Comparison of ENCODE assay signal across 9 cellular contexts in the genomic region with DNA sequence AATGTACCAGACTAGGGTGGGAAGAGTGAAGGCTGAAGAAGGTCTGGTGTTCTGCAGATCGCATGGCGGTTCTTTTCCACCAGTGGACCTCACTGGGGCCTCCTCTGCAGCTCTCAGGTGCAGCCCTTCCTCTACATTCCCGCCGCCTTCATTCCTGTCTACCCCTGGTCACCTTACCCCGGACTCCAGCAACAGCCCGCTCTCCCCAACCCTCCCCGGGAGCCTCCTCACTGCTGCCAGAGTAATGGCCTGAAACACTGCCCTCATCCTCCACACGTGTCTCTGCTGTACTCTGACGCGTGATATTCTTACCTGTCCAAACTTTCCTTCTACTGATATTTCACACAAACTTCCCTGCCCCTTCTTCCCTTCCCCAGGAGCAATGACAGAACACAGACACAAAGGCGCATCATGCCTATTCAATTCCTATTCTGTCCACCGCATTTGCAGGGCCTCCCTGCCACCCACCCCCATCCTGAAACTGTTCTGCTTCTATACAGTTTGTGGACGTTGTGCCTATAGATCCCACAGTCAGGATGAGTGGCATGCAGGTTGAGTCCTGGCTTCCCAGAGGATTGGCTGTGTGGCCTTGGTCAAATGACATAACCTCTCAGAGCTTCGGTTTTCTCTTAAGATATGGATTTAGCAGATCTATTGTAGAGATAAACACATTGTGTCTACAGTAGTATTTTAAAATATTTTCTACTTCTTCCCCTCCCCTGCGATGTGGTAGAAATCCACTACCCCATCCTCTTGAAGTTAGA. TPM values are rescaled to one million over a fixed set of nuclear protein-coding genes. Genes with fewer than 3 reads are reported as not detected.
DNase-seq lines count a peak whose midpoint lies in the region; ATAC-seq, FAIRE-seq and TF ChIP-seq lines count a peak whose summit lies in the region.
"Had no signal": no experiment of that assay in that cellular context is flagged by ENCODE, and none has a peak within 500 bp of the region (broad histone marks: within the 10 kb centered on the region; RNA-seq: fewer than 3 reads in every experiment).

No MANE protein-coding gene starts in this region.

- TF ChIP-seq EP300 in A549 (IDR thresholded peaks at IDR 0.05), result no peak

- POLR2A ChIA-PET in A549 (lab: Yijun Ruan, JAX), result interaction anchor here (1.4 to 2.9 kb wide), 4 partner anchors 8 to 682 kb away, joined by 3 to 17 read pairs (median 8); no protein-coding TSS in a partner anchor
- POLR2A ChIA-PET in naive thymus-derived CD8-positive, alpha-beta T cell (lab: Charles Lee), result no interaction called here

- TF ChIP-seq POLR2A in A549 (IDR thresholded peaks at IDR 0.05; ENCODE audit: low read length), result 0 out of 2 replicates have a peak, but pooled peaks have one; percentile 11

- H3K79me2 ChIP-seq in KMS-11 (ENCODE audit: insufficient read depth, low read depth), result peaks cover 46% of the 10 kb centered on the region

- WGBS in A549 (ENCODE audit: missing lambda C conversion rate), result 89% methylated on average over 15 of the region's 15 CpGs

- H2AFZ ChIP-seq in KMS-11 (ENCODE audit: low read depth), result no peak overlapping the region

- H3K4me2 ChIP-seq in A549 (peak overlapping the region; percentile 93), KMS-11 (peak overlapping the region; percentile 82)

- H3K4me3 ChIP-seq in A549, result peak overlapping the region; percentile 83
- no peak overlapping the region for H3K4me3 ChIP-seq in KMS-11 (IDR thresholded peaks at IDR 0.05; ENCODE audit: insufficient read depth, low read depth, low read length)
- H3K4me3 ChIP-seq in epithelial cell of esophagus (ENCODE audit: low read length), result peak overlapping the region; percentile 57

- no peaks in the 10 kb centered on the region for H3K9me3 ChIP-seq in A549

- no peaks in the 10 kb centered on the region for H3K27me3 ChIP-seq in KMS-11 (ENCODE audit: insufficient read depth, low read depth)

- peaks cover 7 to 20% (median 14%) of the 10 kb centered on the region in 4 donors for H3K4me1 Mint-ChIP-seq in naive thymus-derived CD8-positive, alpha-beta T cell

- CTCF ChIA-PET in A549 (lab: Yijun Ruan, JAX), result interaction anchor here (0.9 to 10.0 kb wide), 4 partner anchors 10 to 721 kb away, joined by 3 to 135 read pairs (median 58); no protein-coding TSS in a partner anchor

- TF ChIP-seq RAD21 in A549 (conservative IDR thresholded peaks at IDR 0.05 in 1 of 2, IDR thresholded peaks at IDR 0.05 in 1 of 2), result no peak

- no peak for FAIRE-seq in A549 (lab: Jason Lieb, UNC)
- FAIRE-seq: endometrium had no signal

- TF ChIP-seq CTCF in A549 (IDR thresholded peaks at IDR 0.05) (no peak), KMS-11 (conservative IDR thresholded peaks at IDR 0.05; ENCODE audit: low read depth, low read length) (no peak), epithelial cell of esophagus (IDR thresholded peaks at IDR 0.05; ENCODE audit: insufficient read depth, low read depth, low read length, missing control alignments) (no peak)

- no peaks in the 10 kb centered on the region for H3K36me3 ChIP-seq in KMS-11 (ENCODE audit: insufficient read depth)

- peak overlapping the region; percentile 97 for H3K9ac ChIP-seq in KMS-11

- H3K36me3 Mint-ChIP-seq in naive thymus-derived CD8-positive, alpha-beta T cell, result peaks cover 0 to 10% (median 5%) of the 10 kb centered on the region in 3 donors

- H3K27ac ChIP-seq in A549 (peak overlapping the region; percentile 99), KMS-11 (peak overlapping the region; percentile 91)

- peaks cover 35 to 73% (median 57%) of the 10 kb centered on the region in 5 donors for H3K27me3 Mint-ChIP-seq in naive thymus-derived CD8-positive, alpha-beta T cell

- H3K27ac Mint-ChIP-seq in naive thymus-derived CD8-positive, alpha-beta T cell, result no peak overlapping the region

- H3K4me1 ChIP-seq in A549 (peaks cover 48% of the 10 kb centered on the region), KMS-11 (ENCODE audit: low read depth, poor library complexity, severe bottlenecking) (peaks cover 68% of the 10 kb centered on the region)

- 0 out of 2 replicates have a peak, but pooled peaks cover 5% of the 10 kb centered on the region for H4K20me1 ChIP-seq in KMS-11 (ENCODE audit: insufficient read depth)

- H3K9me3 Mint-ChIP-seq in naive thymus-derived CD8-positive, alpha-beta T cell, result peaks cover 0 to 2% (median 0%) of the 10 kb centered on the region in 9 donors

- ATAC-seq in A549 (no peak), HG02938 (IDR thresholded peaks at IDR 0.05; ENCODE audit: unreplicated experiment) (no peak), HG03520 (IDR thresholded peaks at IDR 0.05; ENCODE audit: unreplicated experiment) (no peak), GM19455 (IDR thresholded peaks at IDR 0.05; ENCODE audit: unreplicated experiment) (no peak)
- ATAC-seq in naive thymus-derived CD8-positive, alpha-beta T cell, result no peak

- peak overlapping the region; percentile 23 to 71 (median 62) for H3K4me3 Mint-ChIP-seq in naive thymus-derived CD8-positive, alpha-beta T cell

- DNase-seq in A549 (ENCODE audit: low read depth in 1 of 2, low spot score in 1 of 2) (no peak), epithelial cell of esophagus (ENCODE audit: low read depth) (no peak), medulla oblongata (ENCODE audit: extremely low spot score) (no peak)
- DNase-seq in naive thymus-derived CD8-positive, alpha-beta T cell, result no peak

TF ChIP-seq in A549, 52 proteins besides CTCF, POLR2A, EP300 and RAD21:
- TF ChIP-seq, protein P1, sequence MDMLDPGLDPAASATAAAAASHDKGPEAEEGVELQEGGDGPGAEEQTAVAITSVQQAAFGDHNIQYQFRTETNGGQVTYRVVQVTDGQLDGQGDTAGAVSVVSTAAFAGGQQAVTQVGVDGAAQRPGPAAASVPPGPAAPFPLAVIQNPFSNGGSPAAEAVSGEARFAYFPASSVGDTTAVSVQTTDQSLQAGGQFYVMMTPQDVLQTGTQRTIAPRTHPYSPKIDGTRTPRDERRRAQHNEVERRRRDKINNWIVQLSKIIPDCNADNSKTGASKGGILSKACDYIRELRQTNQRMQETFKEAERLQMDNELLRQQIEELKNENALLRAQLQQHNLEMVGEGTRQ (IDR thresholded peaks at IDR 0.05), result no peak
- TF ChIP-seq, protein P2, sequence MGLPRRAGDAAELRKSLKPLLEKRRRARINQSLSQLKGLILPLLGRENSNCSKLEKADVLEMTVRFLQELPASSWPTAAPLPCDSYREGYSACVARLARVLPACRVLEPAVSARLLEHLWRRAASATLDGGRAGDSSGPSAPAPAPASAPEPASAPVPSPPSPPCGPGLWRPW (IDR thresholded peaks at IDR 0.05), result no peak
- TF ChIP-seq ZFP36 (IDR thresholded peaks at IDR 0.05; ENCODE audit: borderline replicate concordance, partially characterized antibody) (no peak), CBX2 (IDR thresholded peaks at IDR 0.05; ENCODE audit: borderline replicate concordance, low read depth) (no peak), CBX8 (IDR thresholded peaks at IDR 0.05) (no peak), NPAS2 (CRISPR knock-in tag; IDR thresholded peaks at IDR 0.05; ENCODE audit: borderline replicate concordance) (no peak), HEYL (CRISPR knock-in tag; IDR thresholded peaks at IDR 0.05) (no peak), RARB (CRISPR knock-in tag; IDR thresholded peaks at IDR 0.05) (no peak), ESRRA (IDR thresholded peaks at IDR 0.05; ENCODE audit: borderline replicate concordance, low read length) (no peak)
- TF ChIP-seq, protein P3, sequence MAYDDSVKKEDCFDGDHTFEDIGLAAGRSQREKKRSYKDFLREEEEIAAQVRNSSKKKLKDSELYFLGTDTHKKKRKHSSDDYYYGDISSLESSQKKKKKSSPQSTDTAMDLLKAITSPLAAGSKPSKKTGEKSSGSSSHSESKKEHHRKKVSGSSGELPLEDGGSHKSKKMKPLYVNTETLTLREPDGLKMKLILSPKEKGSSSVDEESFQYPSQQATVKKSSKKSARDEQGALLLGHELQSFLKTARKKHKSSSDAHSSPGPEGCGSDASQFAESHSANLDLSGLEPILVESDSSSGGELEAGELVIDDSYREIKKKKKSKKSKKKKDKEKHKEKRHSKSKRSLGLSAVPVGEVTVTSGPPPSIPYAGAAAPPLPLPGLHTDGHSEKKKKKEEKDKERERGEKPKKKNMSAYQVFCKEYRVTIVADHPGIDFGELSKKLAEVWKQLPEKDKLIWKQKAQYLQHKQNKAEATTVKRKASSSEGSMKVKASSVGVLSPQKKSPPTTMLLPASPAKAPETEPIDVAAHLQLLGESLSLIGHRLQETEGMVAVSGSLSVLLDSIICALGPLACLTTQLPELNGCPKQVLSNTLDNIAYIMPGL (CRISPR knock-in tag; IDR thresholded peaks at IDR 0.05; ENCODE audit: borderline replicate concordance), result no peak

RNA-seq across cellular contexts. Expression of a gene that starts 1.7 kb away (rescaled TPM):
- polyA plus RNA-seq in A549 (2011; rRNA removed), result 22.3 and 25.4 TPM in 2 replicates
- polyA plus RNA-seq in A549 (2012; cell fraction: cytosol; rRNA removed), result 10.1 and 12.6 TPM in 2 replicates
- polyA plus RNA-seq in A549 (2012; cell fraction: nucleus; rRNA removed), result 15.0 and 19.7 TPM in 2 replicates
- 18.1 to 23.5 TPM (median 20.8 TPM) in 3 replicates for polyA plus RNA-seq in A549 (2017; fragmentation: RNase III; extraction: RNeasy Plus Mini Kit Qiagen cat#74134 plus additional on column Dnase treatment)
- polyA minus RNA-seq in A549 (2011; rRNA and poly(A)+ RNA removed), result 36.7 and 38.4 TPM in 2 replicates
- not detected for total RNA-seq in naive thymus-derived CD8-positive, alpha-beta T cell
- under 1 TPM in 1 of 3 donors, not detected in 2; 0.08 TPM for polyA plus RNA-seq in naive thymus-derived CD8-positive, alpha-beta T cell

Comparison
In these comparisons a context has a peak if more than half of its experiments do, and no peak if none do; other contexts are left out.
1. RNA of a gene that starts 1.7 kb away (polyA plus RNA-seq): 10.1 to 25.4 TPM in A549; 0.08 TPM in naive thymus-derived CD8-positive, alpha-beta T cell; every median in the first group is over 10 times any median in the second.